1 cellular context compared by ENCODE assay signal in genomic region chr5:139451878-139452660, GRCh38.
TF ChIP-seq lines count a peak whose summit lies in the region.

No MANE protein-coding gene starts in this region.

TF ChIP-seq in IMR-90, 13 proteins besides CTCF, POLR2A, EP300 and RAD21:
- no peak for TF ChIP-seq ELK1 (IDR thresholded peaks at IDR 0.05; ENCODE audit: borderline replicate concordance, low read depth, low read length)
